9 cellular contexts compared by ENCODE assay signal in genomic region chr1:1599030-1599916, GRCh38. TPM values are rescaled to one million over a fixed set of nuclear protein-coding genes. Genes with fewer than 3 reads are reported as not detected.
A peak's percentile ranks its signal among the peaks of the same experiment; 100 is the strongest.
DNase-seq lines count a peak whose midpoint lies in the region; ATAC-seq and TF ChIP-seq lines count a peak whose summit lies in the region.
"Had no signal": no experiment of that assay in that cellular context is flagged by ENCODE, and none has a peak within 500 bp of the region (broad histone marks: within the 10 kb centered on the region; RNA-seq: fewer than 3 reads in every experiment).

No MANE protein-coding gene starts in this region.

- peaks cover 8% of the 10 kb centered on the region for H3K27me3 Mint-ChIP-seq in CD4-positive, CD25-positive, alpha-beta regulatory T cell
- H3K27me3 Mint-ChIP-seq in activated T-helper 1 cell treated with anti-CD3 and anti-CD28 coated beads, Interleukin-12 subunit alpha, Interleukin-12 subunit beta, Interleukin-2, Interleukin-4 antibody, amounts not matched to agents 30 ng/mL and 10 ng/mL and 1 ng/mL, durations not matched to agents 14 hours and 24 hours and 36 hours (ENCODE audit: insufficient read depth), result peaks cover 3% of the 10 kb centered on the region
- H3K27me3 Mint-ChIP-seq in glutamatergic neuron (ENCODE audit: unreplicated experiment), result peaks cover 6% of the 10 kb centered on the region

- ATAC-seq in CD4-positive, CD25-positive, alpha-beta regulatory T cell (ENCODE audit: low read depth in 2 of 2), result peak; percentile 64 to 66
- ATAC-seq in HG02970 (IDR thresholded peaks at IDR 0.05; ENCODE audit: low FRiP score, unreplicated experiment) (no peak), GM19452 (IDR thresholded peaks at IDR 0.05; ENCODE audit: unreplicated experiment) (no peak), HG03460 (IDR thresholded peaks at IDR 0.05; ENCODE audit: unreplicated experiment) (no peak)

- peak in 2 of 3 donors; percentile 40 to 74 for DNase-seq in CD4-positive, CD25-positive, alpha-beta regulatory T cell
- peak; percentile 37 for DNase-seq in activated T-helper 1 cell treated with anti-CD3 and anti-CD28 coated beads, Interleukin-12 subunit alpha, Interleukin-12 subunit beta, Interleukin-2, Interleukin-4 antibody, amounts not matched to agents 30 ng/mL and 10 ng/mL and 1 ng/mL, durations not matched to agents 14 hours and 24 hours and 36 hours (ENCODE audit: low spot score)
- DNase-seq in glutamatergic neuron, result peak; percentile 67

- peak overlapping the region; percentile 68 to 87 (median 72) for H3K4me3 Mint-ChIP-seq in CD4-positive, CD25-positive, alpha-beta regulatory T cell
- peak overlapping the region; percentile 82 for H3K4me3 Mint-ChIP-seq in activated T-helper 1 cell treated with anti-CD3 and anti-CD28 coated beads, Interleukin-12 subunit alpha, Interleukin-12 subunit beta, Interleukin-2, Interleukin-4 antibody, amounts not matched to agents 30 ng/mL and 10 ng/mL and 1 ng/mL, durations not matched to agents 14 hours and 24 hours and 36 hours
- peak overlapping the region; percentile 80 for H3K4me3 Mint-ChIP-seq in glutamatergic neuron (ENCODE audit: unreplicated experiment)

- no peaks in the 10 kb centered on the region for H3K36me3 ChIP-seq in CD4-positive, CD25-positive, alpha-beta regulatory T cell (ENCODE audit: control insufficient read depth, insufficient read depth, low read length)
- no peaks in the 10 kb centered on the region for H3K36me3 ChIP-seq in HUES6 (ENCODE audit: control insufficient read depth, insufficient read depth, low read length)

- H3K9me3 Mint-ChIP-seq in CD4-positive, CD25-positive, alpha-beta regulatory T cell, result peaks cover 0 to 2% (median 0%) of the 10 kb centered on the region in 7 donors
- H3K9me3 Mint-ChIP-seq in activated T-helper 1 cell treated with anti-CD3 and anti-CD28 coated beads, Interleukin-12 subunit alpha, Interleukin-12 subunit beta, Interleukin-2, Interleukin-4 antibody, amounts not matched to agents 30 ng/mL and 10 ng/mL and 1 ng/mL, durations not matched to agents 14 hours and 24 hours and 36 hours, result no peaks in the 10 kb centered on the region
- H3K9me3 Mint-ChIP-seq in glutamatergic neuron (ENCODE audit: unreplicated experiment), result no peaks in the 10 kb centered on the region

- H3K9ac ChIP-seq in HUES6 (ENCODE audit: low read length), result no peak overlapping the region

- H3K27ac Mint-ChIP-seq in CD4-positive, CD25-positive, alpha-beta regulatory T cell, result peak overlapping the region in 1 of 3 donors; percentile 20
- peak overlapping the region; percentile 62 for H3K27ac Mint-ChIP-seq in activated T-helper 1 cell treated with anti-CD3 and anti-CD28 coated beads, Interleukin-12 subunit alpha, Interleukin-12 subunit beta, Interleukin-2, Interleukin-4 antibody, amounts not matched to agents 30 ng/mL and 10 ng/mL and 1 ng/mL, durations not matched to agents 14 hours and 24 hours and 36 hours
- H3K27ac Mint-ChIP-seq in glutamatergic neuron (ENCODE audit: unreplicated experiment), result peak overlapping the region; percentile 33

- TF ChIP-seq CTCF in glutamatergic neuron (IDR thresholded peaks at IDR 0.05; ENCODE audit: partially characterized antibody, unreplicated experiment), result peak; percentile 22

- peaks cover 5% of the 10 kb centered on the region for H3K4me1 ChIP-seq in CD4-positive, CD25-positive, alpha-beta regulatory T cell (ENCODE audit: control insufficient read depth, insufficient read depth, low read length, poor library complexity, severe bottlenecking)
- H3K4me1 ChIP-seq in HUES6 (ENCODE audit: control insufficient read depth, insufficient read depth, low read length), result peaks cover 17% of the 10 kb centered on the region

- H3K4me1 Mint-ChIP-seq in CD4-positive, CD25-positive, alpha-beta regulatory T cell, result peaks cover 0 to 13% (median 0%) of the 10 kb centered on the region in 4 donors
- no peaks in the 10 kb centered on the region for H3K4me1 Mint-ChIP-seq in activated T-helper 1 cell treated with anti-CD3 and anti-CD28 coated beads, Interleukin-12 subunit alpha, Interleukin-12 subunit beta, Interleukin-2, Interleukin-4 antibody, amounts not matched to agents 30 ng/mL and 10 ng/mL and 1 ng/mL, durations not matched to agents 14 hours and 24 hours and 36 hours (ENCODE audit: low read depth)
- no peaks in the 10 kb centered on the region for H3K4me1 Mint-ChIP-seq in glutamatergic neuron (ENCODE audit: low read depth, unreplicated experiment)

- no peaks in the 10 kb centered on the region for H3K27me3 ChIP-seq in CD4-positive, CD25-positive, alpha-beta regulatory T cell (ENCODE audit: control insufficient read depth, insufficient read depth, low read length)
- peaks cover 89% of the 10 kb centered on the region for H3K27me3 ChIP-seq in HUES6 (ENCODE audit: control insufficient read depth, insufficient read depth, low read length)

- H3K4me3 ChIP-seq in CD4-positive, CD25-positive, alpha-beta regulatory T cell (ENCODE audit: low read depth, low read length), result no peak overlapping the region
- peak overlapping the region; percentile 52 for H3K4me3 ChIP-seq in HUES6 (ENCODE audit: low read depth, low read length)
- H3K4me3 ChIP-seq in skin epidermis, result peak overlapping the region in 6 of 7 experiments; percentile 8 to 35 (median 24)

- intact Hi-C loops in activated T-helper 1 cell treated with anti-CD3 and anti-CD28 coated beads, Interleukin-12 subunit alpha, Interleukin-12 subunit beta, Interleukin-2, Interleukin-4 antibody, amounts not matched to agents 30 ng/mL and 10 ng/mL and 1 ng/mL, durations not matched to agents 14 hours and 24 hours and 36 hours (cut with micrococcal nuclease), result no loop called here

- H3K36me3 Mint-ChIP-seq in CD4-positive, CD25-positive, alpha-beta regulatory T cell, result no peaks in the 10 kb centered on the region
- no peaks in the 10 kb centered on the region for H3K36me3 Mint-ChIP-seq in activated T-helper 1 cell treated with anti-CD3 and anti-CD28 coated beads, Interleukin-12 subunit alpha, Interleukin-12 subunit beta, Interleukin-2, Interleukin-4 antibody, amounts not matched to agents 30 ng/mL and 10 ng/mL and 1 ng/mL, durations not matched to agents 14 hours and 24 hours and 36 hours (ENCODE audit: low read depth)
- no peaks in the 10 kb centered on the region for H3K36me3 Mint-ChIP-seq in glutamatergic neuron (ENCODE audit: unreplicated experiment)

- no peak overlapping the region for H3K27ac ChIP-seq in CD4-positive, CD25-positive, alpha-beta regulatory T cell (ENCODE audit: insufficient read depth, low read length, poor library complexity, severe bottlenecking)
- H3K27ac ChIP-seq in HUES6 (ENCODE audit: low read depth, low read length) (no peak overlapping the region), skin epidermis (no peak overlapping the region)

- H3K9me3 ChIP-seq in CD4-positive, CD25-positive, alpha-beta regulatory T cell (ENCODE audit: control insufficient read depth in 2 of 2, low read length in 2 of 2), result no peaks in the 10 kb centered on the region
- H3K9me3 ChIP-seq in HUES6 (ENCODE audit: control insufficient read depth, insufficient read depth, low read depth, low read length), result no peaks in the 10 kb centered on the region

RNA-seq across cellular contexts. Expression of gene FNDC10, which starts 0.7 kb away (rescaled TPM):
- total RNA-seq in CD4-positive, CD25-positive, alpha-beta regulatory T cell, result 0.96 TPM
- under 1 TPM; 0.21 to 0.37 (median 0.29) TPM for polyA plus RNA-seq in CD4-positive, CD25-positive, alpha-beta regulatory T cell
- 14.6 and 14.9 TPM in 2 replicates for total RNA-seq in activated T-helper 1 cell treated with anti-CD3 and anti-CD28 coated beads, Interleukin-12 subunit alpha, Interleukin-12 subunit beta, Interleukin-2, Interleukin-4 antibody, amounts not matched to agents 30 ng/mL and 10 ng/mL and 1 ng/mL, durations not matched to agents 14 hours and 24 hours and 36 hours
- total RNA-seq in glutamatergic neuron (ENCODE audit: unreplicated experiment), result 11.9 TPM

RNA-seq across cellular contexts. Expression of gene MIB2, which starts 16.0 kb away (rescaled TPM):
- 58.2 TPM for total RNA-seq in CD4-positive, CD25-positive, alpha-beta regulatory T cell
- polyA plus RNA-seq in CD4-positive, CD25-positive, alpha-beta regulatory T cell, result 10 to 100 TPM; 15.9 to 20.6 (median 19.0) TPM
- 29.5 and 32.8 TPM in 2 replicates for total RNA-seq in activated T-helper 1 cell treated with anti-CD3 and anti-CD28 coated beads, Interleukin-12 subunit alpha, Interleukin-12 subunit beta, Interleukin-2, Interleukin-4 antibody, amounts not matched to agents 30 ng/mL and 10 ng/mL and 1 ng/mL, durations not matched to agents 14 hours and 24 hours and 36 hours
- total RNA-seq in glutamatergic neuron (ENCODE audit: unreplicated experiment), result 77.7 TPM

RNA-seq across cellular contexts. Expression of gene SSU72, which starts 24.6 kb away (rescaled TPM):
- 104 TPM for total RNA-seq in CD4-positive, CD25-positive, alpha-beta regulatory T cell
- polyA plus RNA-seq in CD4-positive, CD25-positive, alpha-beta regulatory T cell, result 100 to 1,000 TPM; 185 to 279 (median 217) TPM
- total RNA-seq in activated T-helper 1 cell treated with anti-CD3 and anti-CD28 coated beads, Interleukin-12 subunit alpha, Interleukin-12 subunit beta, Interleukin-2, Interleukin-4 antibody, amounts not matched to agents 30 ng/mL and 10 ng/mL and 1 ng/mL, durations not matched to agents 14 hours and 24 hours and 36 hours, result 135 and 137 TPM in 2 replicates
- total RNA-seq in glutamatergic neuron (ENCODE audit: unreplicated experiment), result 123 TPM

RNA-seq across cellular contexts. Expression of gene MMP23B, which starts 32.7 kb away (rescaled TPM):
- 4.1 TPM for total RNA-seq in CD4-positive, CD25-positive, alpha-beta regulatory T cell
- under 1 TPM in 2 of 4 donors, not detected in 2; 0.18 to 0.21 TPM for polyA plus RNA-seq in CD4-positive, CD25-positive, alpha-beta regulatory T cell
- 0.49 and 0.93 TPM in 2 replicates for total RNA-seq in activated T-helper 1 cell treated with anti-CD3 and anti-CD28 coated beads, Interleukin-12 subunit alpha, Interleukin-12 subunit beta, Interleukin-2, Interleukin-4 antibody, amounts not matched to agents 30 ng/mL and 10 ng/mL and 1 ng/mL, durations not matched to agents 14 hours and 24 hours and 36 hours
- total RNA-seq in glutamatergic neuron (ENCODE audit: unreplicated experiment), result 162 TPM
- total RNA-seq: HT1080 had no signal

RNA-seq across cellular contexts. Expression of gene TMEM240, which starts 58.8 kb away (rescaled TPM):
- not detected for total RNA-seq in CD4-positive, CD25-positive, alpha-beta regulatory T cell
- not detected for polyA plus RNA-seq in CD4-positive, CD25-positive, alpha-beta regulatory T cell
- total RNA-seq in activated T-helper 1 cell treated with anti-CD3 and anti-CD28 coated beads, Interleukin-12 subunit alpha, Interleukin-12 subunit beta, Interleukin-2, Interleukin-4 antibody, amounts not matched to agents 30 ng/mL and 10 ng/mL and 1 ng/mL, durations not matched to agents 14 hours and 24 hours and 36 hours, result 0.41 and 1.0 TPM in 2 replicates
- total RNA-seq in glutamatergic neuron (ENCODE audit: unreplicated experiment), result 24.4 TPM

Comparison
In these comparisons a context has a peak if more than half of its experiments do, and no peak if none do; other contexts are left out.
1. ATAC-seq: peak in CD4-positive, CD25-positive, alpha-beta regulatory T cell (2 of 2); none in HG02970 (single experiment), GM19452 (single experiment) and HG03460 (single experiment).
2. Peak in every context shown above with its lines, with median percentiles within 50 percentile points of each other: DNase-seq and H3K4me3 Mint-ChIP-seq.